ENCODE assay signal across 1 cellular context in the genomic region with DNA sequence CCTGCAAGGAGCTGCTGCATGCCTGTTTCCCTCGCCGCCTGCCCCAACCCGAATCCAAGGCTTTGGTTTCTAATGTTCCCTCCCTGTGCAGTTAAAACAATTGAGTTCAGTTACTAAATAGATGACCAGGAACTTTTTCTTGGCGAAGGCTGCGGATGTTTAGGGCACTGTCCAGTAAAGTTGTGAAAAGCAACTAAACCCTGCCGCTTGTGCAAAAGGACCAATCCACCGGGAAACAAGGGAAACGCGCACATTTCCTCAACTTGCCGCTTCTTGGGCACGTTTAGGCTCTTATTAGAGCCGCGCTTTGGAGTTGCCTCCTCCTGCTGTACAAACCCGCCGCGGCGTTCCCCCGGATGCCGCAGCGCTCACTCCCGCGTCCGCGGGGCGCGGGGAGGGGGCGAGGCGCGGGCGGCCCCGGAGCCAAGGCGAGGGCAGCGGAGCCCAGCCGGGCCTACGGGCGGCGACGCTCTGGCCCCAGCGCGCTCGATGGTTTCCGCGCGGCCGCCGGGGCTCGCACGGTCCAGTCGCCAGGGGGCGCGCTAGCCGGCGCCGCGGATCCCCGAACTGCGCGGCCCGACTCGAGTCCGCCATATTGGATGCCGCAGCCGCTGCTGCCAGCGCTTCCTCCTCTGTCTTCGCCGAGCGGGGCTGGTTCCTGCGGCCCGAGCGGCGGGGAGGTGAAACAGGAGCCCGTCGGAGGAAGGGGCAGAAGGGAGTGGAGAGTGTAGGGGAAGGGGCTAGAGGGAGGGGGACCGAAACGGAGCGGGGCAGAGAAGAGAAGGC.
TF ChIP-seq lines count a peak whose summit lies in the region.

A gene with protein sequence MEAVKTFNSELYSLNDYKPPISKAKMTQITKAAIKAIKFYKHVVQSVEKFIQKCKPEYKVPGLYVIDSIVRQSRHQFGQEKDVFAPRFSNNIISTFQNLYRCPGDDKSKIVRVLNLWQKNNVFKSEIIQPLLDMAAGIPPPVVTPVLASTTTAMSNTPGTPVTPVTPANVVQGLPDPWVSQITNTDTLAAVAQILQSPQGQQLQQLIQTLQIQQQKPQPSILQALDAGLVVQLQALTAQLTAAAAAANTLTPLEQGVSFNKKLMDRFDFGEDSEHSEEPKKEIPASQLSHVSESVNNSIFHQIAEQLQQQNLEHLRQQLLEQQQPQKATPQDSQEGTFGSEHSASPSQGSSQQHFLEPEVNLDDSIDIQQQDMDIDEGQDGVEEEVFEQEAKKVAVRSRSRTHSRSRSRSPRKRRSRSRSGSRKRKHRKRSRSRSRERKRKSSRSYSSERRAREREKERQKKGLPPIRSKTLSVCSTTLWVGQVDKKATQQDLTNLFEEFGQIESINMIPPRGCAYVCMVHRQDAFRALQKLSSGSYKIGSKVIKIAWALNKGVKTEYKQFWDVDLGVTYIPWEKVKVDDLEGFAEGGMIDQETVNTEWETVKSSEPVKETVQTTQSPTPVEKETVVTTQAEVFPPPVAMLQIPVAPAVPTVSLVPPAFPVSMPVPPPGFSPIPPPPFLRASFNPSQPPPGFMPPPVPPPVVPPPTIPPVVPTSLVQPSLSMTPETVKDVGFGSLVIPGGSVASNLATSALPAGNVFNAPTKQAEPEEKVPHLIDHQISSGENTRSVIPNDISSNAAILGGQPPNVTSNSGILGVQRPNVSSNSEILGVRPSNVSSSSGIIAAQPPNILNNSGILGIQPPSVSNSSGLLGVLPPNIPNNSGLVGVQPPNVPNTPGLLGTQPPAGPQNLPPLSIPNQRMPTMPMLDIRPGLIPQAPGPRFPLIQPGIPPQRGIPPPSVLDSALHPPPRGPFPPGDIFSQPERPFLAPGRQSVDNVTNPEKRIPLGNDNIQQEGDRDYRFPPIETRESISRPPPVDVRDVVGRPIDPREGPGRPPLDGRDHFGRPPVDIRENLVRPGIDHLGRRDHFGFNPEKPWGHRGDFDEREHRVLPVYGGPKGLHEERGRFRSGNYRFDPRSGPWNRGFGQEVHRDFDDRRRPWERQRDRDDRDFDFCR (N-terminal part only) (plus strand): TSS at position 593 of the 786 bp plus-strand sequence. CDS start 485 bp downstream, outside the sequence.

TF ChIP-seq in HepG2, 621 proteins besides CTCF, POLR2A, EP300 and RAD21 (continued from another document and continues in another):
- TF ChIP-seq AFF4 (CRISPR knock-in tag; IDR thresholded peaks at IDR 0.05), result no peak
- TF ChIP-seq SKI (IDR thresholded peaks at IDR 0.05; ENCODE audit: partially characterized antibody), result peak; percentile 19
- TF ChIP-seq, protein P1, sequence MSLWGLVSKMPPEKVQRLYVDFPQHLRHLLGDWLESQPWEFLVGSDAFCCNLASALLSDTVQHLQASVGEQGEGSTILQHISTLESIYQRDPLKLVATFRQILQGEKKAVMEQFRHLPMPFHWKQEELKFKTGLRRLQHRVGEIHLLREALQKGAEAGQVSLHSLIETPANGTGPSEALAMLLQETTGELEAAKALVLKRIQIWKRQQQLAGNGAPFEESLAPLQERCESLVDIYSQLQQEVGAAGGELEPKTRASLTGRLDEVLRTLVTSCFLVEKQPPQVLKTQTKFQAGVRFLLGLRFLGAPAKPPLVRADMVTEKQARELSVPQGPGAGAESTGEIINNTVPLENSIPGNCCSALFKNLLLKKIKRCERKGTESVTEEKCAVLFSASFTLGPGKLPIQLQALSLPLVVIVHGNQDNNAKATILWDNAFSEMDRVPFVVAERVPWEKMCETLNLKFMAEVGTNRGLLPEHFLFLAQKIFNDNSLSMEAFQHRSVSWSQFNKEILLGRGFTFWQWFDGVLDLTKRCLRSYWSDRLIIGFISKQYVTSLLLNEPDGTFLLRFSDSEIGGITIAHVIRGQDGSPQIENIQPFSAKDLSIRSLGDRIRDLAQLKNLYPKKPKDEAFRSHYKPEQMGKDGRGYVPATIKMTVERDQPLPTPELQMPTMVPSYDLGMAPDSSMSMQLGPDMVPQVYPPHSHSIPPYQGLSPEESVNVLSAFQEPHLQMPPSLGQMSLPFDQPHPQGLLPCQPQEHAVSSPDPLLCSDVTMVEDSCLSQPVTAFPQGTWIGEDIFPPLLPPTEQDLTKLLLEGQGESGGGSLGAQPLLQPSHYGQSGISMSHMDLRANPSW (CRISPR knock-in tag; IDR thresholded peaks at IDR 0.05; ENCODE audit: borderline replicate concordance), result 0 out of 2 replicates have a peak, but pooled peaks have one; percentile 6
- TF ChIP-seq ZNF362 (CRISPR knock-in tag; IDR thresholded peaks at IDR 0.05; ENCODE audit: borderline replicate concordance), result 0 out of 2 replicates have a peak, but pooled peaks have one; percentile 4
- 0 out of 2 replicates have a peak, but pooled peaks have one; percentile 72 for TF ChIP-seq ZNF569 (CRISPR knock-in tag; IDR thresholded peaks at IDR 0.05; ENCODE audit: borderline replicate concordance)
- TF ChIP-seq, protein P2, sequence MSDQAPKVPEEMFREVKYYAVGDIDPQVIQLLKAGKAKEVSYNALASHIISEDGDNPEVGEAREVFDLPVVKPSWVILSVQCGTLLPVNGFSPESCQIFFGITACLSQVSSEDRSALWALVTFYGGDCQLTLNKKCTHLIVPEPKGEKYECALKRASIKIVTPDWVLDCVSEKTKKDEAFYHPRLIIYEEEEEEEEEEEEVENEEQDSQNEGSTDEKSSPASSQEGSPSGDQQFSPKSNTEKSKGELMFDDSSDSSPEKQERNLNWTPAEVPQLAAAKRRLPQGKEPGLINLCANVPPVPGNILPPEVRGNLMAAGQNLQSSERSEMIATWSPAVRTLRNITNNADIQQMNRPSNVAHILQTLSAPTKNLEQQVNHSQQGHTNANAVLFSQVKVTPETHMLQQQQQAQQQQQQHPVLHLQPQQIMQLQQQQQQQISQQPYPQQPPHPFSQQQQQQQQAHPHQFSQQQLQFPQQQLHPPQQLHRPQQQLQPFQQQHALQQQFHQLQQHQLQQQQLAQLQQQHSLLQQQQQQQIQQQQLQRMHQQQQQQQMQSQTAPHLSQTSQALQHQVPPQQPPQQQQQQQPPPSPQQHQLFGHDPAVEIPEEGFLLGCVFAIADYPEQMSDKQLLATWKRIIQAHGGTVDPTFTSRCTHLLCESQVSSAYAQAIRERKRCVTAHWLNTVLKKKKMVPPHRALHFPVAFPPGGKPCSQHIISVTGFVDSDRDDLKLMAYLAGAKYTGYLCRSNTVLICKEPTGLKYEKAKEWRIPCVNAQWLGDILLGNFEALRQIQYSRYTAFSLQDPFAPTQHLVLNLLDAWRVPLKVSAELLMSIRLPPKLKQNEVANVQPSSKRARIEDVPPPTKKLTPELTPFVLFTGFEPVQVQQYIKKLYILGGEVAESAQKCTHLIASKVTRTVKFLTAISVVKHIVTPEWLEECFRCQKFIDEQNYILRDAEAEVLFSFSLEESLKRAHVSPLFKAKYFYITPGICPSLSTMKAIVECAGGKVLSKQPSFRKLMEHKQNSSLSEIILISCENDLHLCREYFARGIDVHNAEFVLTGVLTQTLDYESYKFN (CRISPR knock-in tag; conservative IDR thresholded peaks at IDR 0.05), result peak; percentile 36
- TF ChIP-seq ZFP90 (CRISPR knock-in tag; IDR thresholded peaks at IDR 0.05; ENCODE audit: borderline replicate concordance), result peak; percentile 61; the same call in 1 of the 2 replicates
- TF ChIP-seq ZNF142 (CRISPR knock-in tag; IDR thresholded peaks at IDR 0.05), result peak; percentile 83
- TF ChIP-seq ZFP41 (CRISPR knock-in tag; IDR thresholded peaks at IDR 0.05; ENCODE audit: borderline replicate concordance), result no peak
- no peak for TF ChIP-seq RFX3 (CRISPR knock-in tag; IDR thresholded peaks at IDR 0.05)
- peak; percentile 68 for TF ChIP-seq KDM5B (CRISPR knock-in tag; IDR thresholded peaks at IDR 0.05; ENCODE audit: borderline replicate concordance)
- TF ChIP-seq ZNF160 (CRISPR knock-in tag; IDR thresholded peaks at IDR 0.05), result peak; percentile 53; the same call in 1 of the 2 replicates
- TF ChIP-seq, protein P3, sequence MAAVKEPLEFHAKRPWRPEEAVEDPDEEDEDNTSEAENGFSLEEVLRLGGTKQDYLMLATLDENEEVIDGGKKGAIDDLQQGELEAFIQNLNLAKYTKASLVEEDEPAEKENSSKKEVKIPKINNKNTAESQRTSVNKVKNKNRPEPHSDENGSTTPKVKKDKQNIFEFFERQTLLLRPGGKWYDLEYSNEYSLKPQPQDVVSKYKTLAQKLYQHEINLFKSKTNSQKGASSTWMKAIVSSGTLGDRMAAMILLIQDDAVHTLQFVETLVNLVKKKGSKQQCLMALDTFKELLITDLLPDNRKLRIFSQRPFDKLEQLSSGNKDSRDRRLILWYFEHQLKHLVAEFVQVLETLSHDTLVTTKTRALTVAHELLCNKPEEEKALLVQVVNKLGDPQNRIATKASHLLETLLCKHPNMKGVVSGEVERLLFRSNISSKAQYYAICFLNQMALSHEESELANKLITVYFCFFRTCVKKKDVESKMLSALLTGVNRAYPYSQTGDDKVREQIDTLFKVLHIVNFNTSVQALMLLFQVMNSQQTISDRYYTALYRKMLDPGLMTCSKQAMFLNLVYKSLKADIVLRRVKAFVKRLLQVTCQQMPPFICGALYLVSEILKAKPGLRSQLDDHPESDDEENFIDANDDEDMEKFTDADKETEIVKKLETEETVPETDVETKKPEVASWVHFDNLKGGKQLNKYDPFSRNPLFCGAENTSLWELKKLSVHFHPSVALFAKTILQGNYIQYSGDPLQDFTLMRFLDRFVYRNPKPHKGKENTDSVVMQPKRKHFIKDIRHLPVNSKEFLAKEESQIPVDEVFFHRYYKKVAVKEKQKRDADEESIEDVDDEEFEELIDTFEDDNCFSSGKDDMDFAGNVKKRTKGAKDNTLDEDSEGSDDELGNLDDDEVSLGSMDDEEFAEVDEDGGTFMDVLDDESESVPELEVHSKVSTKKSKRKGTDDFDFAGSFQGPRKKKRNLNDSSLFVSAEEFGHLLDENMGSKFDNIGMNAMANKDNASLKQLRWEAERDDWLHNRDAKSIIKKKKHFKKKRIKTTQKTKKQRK (IDR thresholded peaks at IDR 0.05; ENCODE audit: low read length), result no peak
- no peak for TF ChIP-seq ZFAT (CRISPR knock-in tag; conservative IDR thresholded peaks at IDR 0.05)
- TF ChIP-seq ZBTB3 (CRISPR knock-in tag; IDR thresholded peaks at IDR 0.05; ENCODE audit: borderline replicate concordance, low read depth), result no peak
- TF ChIP-seq IKZF1 (IDR thresholded peaks at IDR 0.05), result no peak
- no peak for TF ChIP-seq NPAS2 (CRISPR knock-in tag; IDR thresholded peaks at IDR 0.05; ENCODE audit: borderline replicate concordance)
- peak; percentile 24; the same call in 1 of the 2 replicates for TF ChIP-seq MXD4 (CRISPR knock-in tag; IDR thresholded peaks at IDR 0.05)
- no peak for TF ChIP-seq ZNF225 (CRISPR knock-in tag; IDR thresholded peaks at IDR 0.05)
- TF ChIP-seq REXO4 (CRISPR knock-in tag; IDR thresholded peaks at IDR 0.05; ENCODE audit: borderline replicate concordance), result no peak
